Comparison of ENCODE assay signal across 1 cellular context in genomic region chr7:12094365-12094921, GRCh38.
TF ChIP-seq lines count a peak whose summit lies in the region.

No MANE protein-coding gene starts in this region.

TF ChIP-seq in H1, 55 proteins besides CTCF, POLR2A, EP300 and RAD21 (continued from another document):
- TF ChIP-seq CHD7 (IDR thresholded peaks at IDR 0.05; ENCODE audit: insufficient replicate concordance, low read length) (no peak), KDM5A (IDR thresholded peaks at IDR 0.05; ENCODE audit: low read length) (no peak), RFX5 (IDR thresholded peaks at IDR 0.05; ENCODE audit: borderline replicate concordance, low read depth, low read length) (no peak), MAX (IDR thresholded peaks at IDR 0.05) (no peak), KDM4A (IDR thresholded peaks at IDR 0.05; ENCODE audit: low read depth, low read length, severe bottlenecking) (no peak), CEBPB (IDR thresholded peaks at IDR 0.05; ENCODE audit: low read depth, low read length) (no peak), JUN (IDR thresholded peaks at IDR 0.05; ENCODE audit: low read depth, low read length) (no peak), EGR1 (IDR thresholded peaks at IDR 0.05; ENCODE audit: borderline replicate concordance, low read depth, low read length) (no peak), BRCA1 (IDR thresholded peaks at IDR 0.05; ENCODE audit: low read depth, low read length) (no peak), CHD2 (IDR thresholded peaks at IDR 0.05; ENCODE audit: low read length) (no peak), ZNF274 (IDR thresholded peaks at IDR 0.05; ENCODE audit: borderline replicate concordance, extremely low read depth, low read length) (no peak), SIN3A (conservative IDR thresholded peaks at IDR 0.05 in 1 of 2, IDR thresholded peaks at IDR 0.05 in 1 of 2; ENCODE audit: low read depth in 1 of 2, low read length in 2 of 2) (no peak), NRF1 (IDR thresholded peaks at IDR 0.05; ENCODE audit: low read depth, low read length) (no peak), SAP30 (IDR thresholded peaks at IDR 0.05; ENCODE audit: insufficient read depth, insufficient replicate concordance, low read length) (no peak), BCL11A (IDR thresholded peaks at IDR 0.05; ENCODE audit: low read depth in 2 of 2, low read length in 2 of 2) (peak in 1 of 2 experiments; percentile 85), HDAC2 (IDR thresholded peaks at IDR 0.05; ENCODE audit: borderline replicate concordance in 1 of 2, low read depth in 2 of 2, low read length in 2 of 2) (peak; percentile 40 to 62; a peak in 2 of 4 replicates), CHD1 (IDR thresholded peaks at IDR 0.05; ENCODE audit: low read depth, low read length) (no peak), SP4 (IDR thresholded peaks at IDR 0.05; ENCODE audit: low read length) (no peak), ASH2L (IDR thresholded peaks at IDR 0.05; ENCODE audit: low read length) (peak; percentile 62), GTF2F1 (IDR thresholded peaks at IDR 0.05; ENCODE audit: borderline replicate concordance, low read depth, low read length) (no peak), SIRT6 (IDR thresholded peaks at IDR 0.05; ENCODE audit: low read length) (no peak), TAF1 (IDR thresholded peaks at IDR 0.05; ENCODE audit: low read depth, low read length) (0 out of 2 replicates have a peak, but pooled peaks have one; percentile 48), TEAD4 (IDR thresholded peaks at IDR 0.05; ENCODE audit: low read depth, low read length) (0 out of 2 replicates have a peak, but pooled peaks have one; percentile 32), SP2 (IDR thresholded peaks at IDR 0.05; ENCODE audit: low read length) (no peak), CTBP2 (IDR thresholded peaks at IDR 0.05; ENCODE audit: borderline replicate concordance, insufficient read depth, insufficient read length, low read length) (no peak), NANOG (IDR thresholded peaks at IDR 0.05; ENCODE audit: insufficient read depth, low read depth, low read length, poor library complexity, severe bottlenecking) (peak; percentile 52), RXRA (IDR thresholded peaks at IDR 0.05; ENCODE audit: insufficient read depth, low read depth, low read length) (no peak; the same call in 1 of the 2 replicates), PHF8 (conservative IDR thresholded peaks at IDR 0.05; ENCODE audit: low read depth, low read length) (no peak), GABPA (IDR thresholded peaks at IDR 0.05; ENCODE audit: borderline replicate concordance, insufficient read depth, low read length) (no peak), SIX5 (IDR thresholded peaks at IDR 0.05; ENCODE audit: low read depth, low read length) (no peak), TBP (IDR thresholded peaks at IDR 0.05; ENCODE audit: low read depth, low read length) (peak; percentile 57; the same call in 1 of the 2 replicates), RNF2 (IDR thresholded peaks at IDR 0.05; ENCODE audit: borderline replicate concordance, low read depth, low read length, missing control alignments, poor library complexity, severe bottlenecking) (no peak), CREB1 (IDR thresholded peaks at IDR 0.05) (no peak), BACH1 (IDR thresholded peaks at IDR 0.05; ENCODE audit: low read length) (peak; percentile 83), POLR2AphosphoS5 (IDR thresholded peaks at IDR 0.05; ENCODE audit: low read depth, low read length) (peak; percentile 83), TAF7 (optimal IDR thresholded peaks at IDR 0.05; ENCODE audit: borderline replicate concordance, low read depth, low read length) (no peak), MAFK (IDR thresholded peaks at IDR 0.05; ENCODE audit: low read depth, low read length) (no peak), KDM1A (IDR thresholded peaks at IDR 0.05; ENCODE audit: borderline replicate concordance, low read length) (peak; percentile 46; the same call in 1 of the 2 replicates), CBX8 (IDR thresholded peaks at IDR 0.05; ENCODE audit: borderline replicate concordance, low read depth, low read length) (no peak), TCF12 (IDR thresholded peaks at IDR 0.05; ENCODE audit: low read depth, low read length) (peak; percentile 96), CBX5 (IDR thresholded peaks at IDR 0.05; ENCODE audit: low read depth, low read length) (no peak), SRF (IDR thresholded peaks at IDR 0.05; ENCODE audit: low read depth, low read length) (no peak), JUND (IDR thresholded peaks at IDR 0.05; ENCODE audit: low read length) (peak; percentile 16; the same call in 1 of the 2 replicates), EZH2 (IDR thresholded peaks at IDR 0.05; ENCODE audit: low read depth, low read length, severe bottlenecking) (no peak), SUZ12 (IDR thresholded peaks at IDR 0.05; ENCODE audit: low read length) (no peak), POU5F1 (IDR thresholded peaks at IDR 0.05; ENCODE audit: low read depth, low read length) (0 out of 2 replicates have a peak, but pooled peaks have one; percentile 11), FOSL1 (IDR thresholded peaks at IDR 0.05; ENCODE audit: insufficient read depth, low read depth, low read length) (no peak), RBBP5 (IDR thresholded peaks at IDR 0.05; ENCODE audit: borderline replicate concordance, low read depth, low read length) (peak; percentile 46; the same call in 1 of the 2 replicates), ATF2 (IDR thresholded peaks at IDR 0.05; ENCODE audit: low read length) (peak; percentile 87), SP1 (IDR thresholded peaks at IDR 0.05; ENCODE audit: low read depth, low read length) (peak; percentile 61; the same call in 1 of the 2 replicates)
- TF ChIP-seq, protein P1, sequence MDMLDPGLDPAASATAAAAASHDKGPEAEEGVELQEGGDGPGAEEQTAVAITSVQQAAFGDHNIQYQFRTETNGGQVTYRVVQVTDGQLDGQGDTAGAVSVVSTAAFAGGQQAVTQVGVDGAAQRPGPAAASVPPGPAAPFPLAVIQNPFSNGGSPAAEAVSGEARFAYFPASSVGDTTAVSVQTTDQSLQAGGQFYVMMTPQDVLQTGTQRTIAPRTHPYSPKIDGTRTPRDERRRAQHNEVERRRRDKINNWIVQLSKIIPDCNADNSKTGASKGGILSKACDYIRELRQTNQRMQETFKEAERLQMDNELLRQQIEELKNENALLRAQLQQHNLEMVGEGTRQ (IDR thresholded peaks at IDR 0.05; ENCODE audit: low read length) = no peak
- TF ChIP-seq, protein P2, sequence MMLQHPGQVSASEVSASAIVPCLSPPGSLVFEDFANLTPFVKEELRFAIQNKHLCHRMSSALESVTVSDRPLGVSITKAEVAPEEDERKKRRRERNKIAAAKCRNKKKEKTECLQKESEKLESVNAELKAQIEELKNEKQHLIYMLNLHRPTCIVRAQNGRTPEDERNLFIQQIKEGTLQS (IDR thresholded peaks at IDR 0.05; ENCODE audit: insufficient read depth, low read depth, low read length) = no peak
- TF ChIP-seq, protein P3, sequence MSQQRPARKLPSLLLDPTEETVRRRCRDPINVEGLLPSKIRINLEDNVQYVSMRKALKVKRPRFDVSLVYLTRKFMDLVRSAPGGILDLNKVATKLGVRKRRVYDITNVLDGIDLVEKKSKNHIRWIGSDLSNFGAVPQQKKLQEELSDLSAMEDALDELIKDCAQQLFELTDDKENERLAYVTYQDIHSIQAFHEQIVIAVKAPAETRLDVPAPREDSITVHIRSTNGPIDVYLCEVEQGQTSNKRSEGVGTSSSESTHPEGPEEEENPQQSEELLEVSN (IDR thresholded peaks at IDR 0.05) = peak; percentile 60; the same call in 1 of the 2 replicates
